In genomic region chr22:35463231-35463933, GRCh38 we compare ENCODE assay signal across 28 cellular contexts.
"Had no signal": no experiment of that assay in that cellular context is flagged by ENCODE, and none has a peak within 500 bp of the region (broad histone marks: within the 10 kb centered on the region; RNA-seq: fewer than 3 reads in every experiment).

No MANE protein-coding gene starts in this region.

- H3K9ac ChIP-seq: neural progenitor cell had no signal

- H3K4me3 ChIP-seq: gastroesophageal sphincter, heart right ventricle, left lung, mucosa of descending colon, neural progenitor cell, prostate gland, skin epidermis, spleen, thoracic aorta, tibial nerve, upper lobe of left lung had no signal

- H3K27me3 Mint-ChIP-seq: effector memory CD8-positive, alpha-beta T cell; naive B cell; natural killer cell treated with Interleukin-12 subunit alpha and Interleukin-12 subunit beta and Interleukin-15 and Interleukin-18, amount 100 ng/mL, for 72 hours; stimulated activated naive B cell treated with anti-CD40 and anti-IgM and Interleukin-4, amounts not matched to agents 10 μg/mL and 1 μg/mL and 100 μg/mL, for 72 hours; stimulated activated naive CD8-positive, alpha-beta T cell treated with anti-CD3 and anti-CD28 coated beads, Interleukin-15, Interleukin-2, amounts not matched to agents 100 ng/mL and 50 ng/mL, for 24 hours had no signal

- H3K9me3 Mint-ChIP-seq: neural progenitor cell had no signal

- H3K27ac ChIP-seq: gastroesophageal sphincter, heart right ventricle, left lung, neural progenitor cell, prostate gland, skin epidermis, thoracic aorta, tibial nerve, upper lobe of left lung had no signal

- DNase-seq: cortex of kidney; effector memory CD8-positive, alpha-beta T cell; glutamatergic neuron; heart right ventricle; hippocampal formation; left cardiac atrium; left lung; mesenchymal stem cell; mucosa of descending colon; naive B cell; nucleus accumbens; right cardiac atrium; spleen; stimulated activated CD4-positive, alpha-beta T cell treated with anti-CD3 and anti-CD28 coated beads, Interleukin-15, amount 100 ng/mL, for 24 hours; stimulated activated CD4-positive, alpha-beta T cell treated with anti-CD3 and anti-CD28 coated beads, Interleukin-2, amount 100 ng/mL, for 48 hours; stimulated activated naive B cell treated with anti-CD40 and anti-IgM and Interleukin-4, amounts not matched to agents 10 μg/mL and 1 μg/mL and 100 μg/mL, for 72 hours; upper lobe of left lung had no signal

- H3K27me3 ChIP-seq: gastroesophageal sphincter, heart right ventricle, left lung, neural progenitor cell, spleen, tibial nerve, upper lobe of left lung had no signal

- H3K4me3 Mint-ChIP-seq: effector memory CD8-positive, alpha-beta T cell; mesothelial cell of epicardium; naive B cell; natural killer cell treated with Interleukin-12 subunit alpha and Interleukin-12 subunit beta and Interleukin-15 and Interleukin-18, amount 100 ng/mL, for 72 hours; neural progenitor cell; stimulated activated naive B cell treated with anti-CD40 and anti-IgM and Interleukin-4, amounts not matched to agents 10 μg/mL and 1 μg/mL and 100 μg/mL, for 72 hours; stimulated activated naive CD8-positive, alpha-beta T cell treated with anti-CD3 and anti-CD28 coated beads, Interleukin-15, Interleukin-2, amounts not matched to agents 100 ng/mL and 50 ng/mL, for 24 hours had no signal

- H3K36me3 Mint-ChIP-seq: mesothelial cell of epicardium had no signal

- H3K27ac Mint-ChIP-seq: effector memory CD8-positive, alpha-beta T cell; mesothelial cell of epicardium; natural killer cell treated with Interleukin-12 subunit alpha and Interleukin-12 subunit beta and Interleukin-15 and Interleukin-18, amount 100 ng/mL, for 72 hours; neural progenitor cell; stimulated activated naive B cell treated with anti-CD40 and anti-IgM and Interleukin-4, amounts not matched to agents 10 μg/mL and 1 μg/mL and 100 μg/mL, for 72 hours; stimulated activated naive CD8-positive, alpha-beta T cell treated with anti-CD3 and anti-CD28 coated beads, Interleukin-15, Interleukin-2, amounts not matched to agents 100 ng/mL and 50 ng/mL, for 24 hours had no signal

- H3K9me3 ChIP-seq: gastroesophageal sphincter, heart right ventricle, left lung, mucosa of descending colon, prostate gland, spleen, thoracic aorta, tibial nerve, upper lobe of left lung had no signal

- ATAC-seq: effector memory CD8-positive, alpha-beta T cell; gastroesophageal sphincter; heart right ventricle; left cardiac atrium; left lung; mucosa of descending colon; natural killer cell treated with Interleukin-12 subunit alpha and Interleukin-12 subunit beta and Interleukin-15 and Interleukin-18, amount 100 ng/mL, for 72 hours; right cardiac atrium had no signal

- H3K4me2 ChIP-seq: neural progenitor cell had no signal

- FAIRE-seq: endometrium, islet of Langerhans had no signal

- H2AFZ ChIP-seq: neural progenitor cell had no signal

- H3K36me3 ChIP-seq: gastroesophageal sphincter, heart right ventricle, left lung, neural progenitor cell, prostate gland, thoracic aorta, upper lobe of left lung had no signal
